ENCODE assay signal across 26 cellular contexts in the genomic region with DNA sequence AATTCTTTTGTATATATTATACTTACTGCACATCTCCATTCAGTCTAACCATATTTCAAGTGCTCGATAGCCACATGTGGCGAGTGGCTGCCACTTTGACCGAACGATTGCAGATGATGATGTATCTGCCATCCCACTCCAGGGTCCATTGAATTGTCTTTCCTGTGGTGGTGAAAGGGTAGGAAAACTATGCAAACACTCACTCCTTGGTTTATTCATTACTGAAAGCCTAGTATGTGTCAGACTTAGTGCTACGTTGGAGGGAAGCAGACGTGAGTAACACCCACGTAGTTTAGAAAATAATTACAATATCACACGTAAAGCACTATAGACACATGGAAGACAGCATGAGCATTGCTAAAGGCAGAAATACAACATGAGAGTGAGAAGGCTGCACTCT.
"Had no signal": no experiment of that assay in that cellular context is flagged by ENCODE, and none has a peak within 500 bp of the region (broad histone marks: within the 10 kb centered on the region; RNA-seq: fewer than 3 reads in every experiment).

No MANE protein-coding gene starts in this region.

- H3K4me3 Mint-ChIP-seq: activated CD8-positive, alpha-beta memory T cell treated with anti-CD3 and anti-CD28 coated beads, Interleukin-2, amount 10 ng/mL, durations not matched to agents 7 days and 5 days; activated CD8-positive, alpha-beta T cell treated with anti-CD3 and anti-CD28 coated beads for 36 hours; activated T-cell treated with anti-CD3 and anti-CD28 coated beads, Interleukin-2, amount 50 U/mL, for 72 hours; effector memory CD8-positive, alpha-beta T cell; immature natural killer cell; natural killer cell treated with Interleukin-12 subunit alpha and Interleukin-12 subunit beta and Interleukin-15 and Interleukin-18, amount 100 ng/mL, for 72 hours; T-helper 1 cell treated with Interleukin-12 subunit alpha and Interleukin-12 subunit beta and Interleukin-4 antibody, amounts not matched to agents 30 μg/mL and 1 μg/mL, for 36 hours had no signal

- H3K27me3 Mint-ChIP-seq: activated CD8-positive, alpha-beta memory T cell treated with anti-CD3 and anti-CD28 coated beads, Interleukin-2, amount 10 ng/mL, durations not matched to agents 7 days and 5 days; activated CD8-positive, alpha-beta T cell treated with anti-CD3 and anti-CD28 coated beads for 36 hours; effector memory CD8-positive, alpha-beta T cell; natural killer cell treated with Interleukin-12 subunit alpha and Interleukin-12 subunit beta and Interleukin-15 and Interleukin-18, amount 100 ng/mL, for 72 hours had no signal

- FAIRE-seq: kidney, TTC549 had no signal

- ATAC-seq: activated CD8-positive, alpha-beta memory T cell treated with anti-CD3 and anti-CD28 coated beads, Interleukin-2, amount 10 ng/mL, durations not matched to agents 7 days and 5 days; activated CD8-positive, alpha-beta T cell treated with anti-CD3 and anti-CD28 coated beads for 36 hours; activated naive CD4-positive, alpha-beta T cell treated with anti-CD3 and anti-CD28 coated beads, Interleukin-2, amount 50 U/mL, for 72 hours; activated T-cell treated with anti-CD3 and anti-CD28 coated beads, Interleukin-2, amount 50 U/mL, for 72 hours; effector memory CD8-positive, alpha-beta T cell; heart left ventricle; left lung; lower lobe of right lung; mucosa of descending colon; natural killer cell treated with Interleukin-12 subunit alpha and Interleukin-12 subunit beta and Interleukin-15 and Interleukin-18, amount 100 ng/mL, for 72 hours; right cardiac atrium had no signal

- H3K4me1 ChIP-seq: left lung, lower lobe of right lung, spleen, tibial nerve had no signal

- H3K27me3 ChIP-seq: heart left ventricle, left lung, spleen, tibial nerve had no signal

- H3K4me1 Mint-ChIP-seq: activated CD8-positive, alpha-beta memory T cell treated with anti-CD3 and anti-CD28 coated beads, Interleukin-2, amount 10 ng/mL, durations not matched to agents 7 days and 5 days; immature natural killer cell had no signal

- DNase-seq: activated CD4-positive, alpha-beta T cell treated with anti-CD3 and anti-CD28 coated beads for 1 hour; activated CD4-positive, alpha-beta T cell treated with anti-CD3 and anti-CD28 coated beads, Interleukin-2, amount 50 U/mL, for 1 hour; activated CD8-positive, alpha-beta memory T cell treated with anti-CD3 and anti-CD28 coated beads, Interleukin-2, amount 10 ng/mL, durations not matched to agents 7 days and 5 days; activated CD8-positive, alpha-beta T cell treated with anti-CD3 and anti-CD28 coated beads for 36 hours; activated naive CD4-positive, alpha-beta T cell; activated T-cell treated with anti-CD3 and anti-CD28 coated beads, Interleukin-2, amount 50 U/mL, for 72 hours; anterior cingulate cortex; caudate nucleus; cortex of kidney; effector memory CD8-positive, alpha-beta T cell; heart left ventricle; hypothalamus; immature natural killer cell; kidney; left lung; lower lobe of right lung; mucosa of descending colon; right cardiac atrium; spleen; stimulated activated naive CD4-positive, alpha-beta T cell treated with Interleukin-2 at 50 U/mL for 16 hours; T-helper 9 cell had no signal

- H3K36me3 Mint-ChIP-seq: activated CD8-positive, alpha-beta memory T cell treated with anti-CD3 and anti-CD28 coated beads, Interleukin-2, amount 10 ng/mL, durations not matched to agents 7 days and 5 days; activated naive CD4-positive, alpha-beta T cell treated with anti-CD3 and anti-CD28 coated beads, Interleukin-2, amount 50 U/mL, for 72 hours; immature natural killer cell; natural killer cell treated with Interleukin-12 subunit alpha and Interleukin-12 subunit beta and Interleukin-15 and Interleukin-18, amount 100 ng/mL, for 72 hours had no signal

- H3K27ac ChIP-seq: heart left ventricle, left lung, lower lobe of right lung, spleen, tibial nerve had no signal

- H3K4me3 ChIP-seq: heart left ventricle, left lung, lower lobe of right lung, mucosa of descending colon, spleen, tibial nerve had no signal

- H3K27ac Mint-ChIP-seq: activated CD8-positive, alpha-beta memory T cell treated with anti-CD3 and anti-CD28 coated beads, Interleukin-2, amount 10 ng/mL, durations not matched to agents 7 days and 5 days; activated CD8-positive, alpha-beta T cell treated with anti-CD3 and anti-CD28 coated beads for 36 hours; activated naive CD4-positive, alpha-beta T cell treated with anti-CD3 and anti-CD28 coated beads, Interleukin-2, amount 50 U/mL, for 72 hours; activated T-cell treated with anti-CD3 and anti-CD28 coated beads, Interleukin-2, amount 50 U/mL, for 72 hours; effector memory CD8-positive, alpha-beta T cell; immature natural killer cell; natural killer cell treated with Interleukin-12 subunit alpha and Interleukin-12 subunit beta and Interleukin-15 and Interleukin-18, amount 100 ng/mL, for 72 hours; T-helper 1 cell treated with Interleukin-12 subunit alpha and Interleukin-12 subunit beta and Interleukin-4 antibody, amounts not matched to agents 30 μg/mL and 1 μg/mL, for 36 hours had no signal

- H3K36me3 ChIP-seq: heart left ventricle, left lung, lower lobe of right lung, spleen, tibial nerve had no signal

- H3K9me3 ChIP-seq: heart left ventricle, left lung, lower lobe of right lung, mucosa of descending colon, spleen, tibial nerve had no signal

- H3K9me3 Mint-ChIP-seq: T-helper 1 cell treated with Interleukin-12 subunit alpha and Interleukin-12 subunit beta and Interleukin-4 antibody, amounts not matched to agents 30 μg/mL and 1 μg/mL, for 36 hours had no signal
